21 cellular contexts compared by ENCODE assay signal in the genomic region with DNA sequence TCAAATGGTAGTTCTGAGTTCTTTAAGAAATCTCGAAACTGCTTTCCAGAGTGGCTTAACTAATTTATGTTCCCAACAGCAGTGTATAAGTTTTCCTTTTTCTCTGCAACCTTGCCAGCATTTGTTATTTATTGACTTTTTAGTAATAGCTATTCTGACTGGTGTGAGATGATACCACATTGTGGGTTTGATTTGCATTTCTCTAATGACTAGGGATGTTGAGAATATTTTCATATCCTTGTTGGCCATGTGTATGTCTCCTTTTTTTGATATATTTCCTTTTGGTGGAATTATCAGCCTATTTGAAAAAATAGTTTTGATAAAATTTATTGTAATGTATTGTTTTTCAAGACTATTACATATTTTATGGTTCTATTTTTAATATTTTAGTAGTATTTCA.
"Had no signal": no experiment of that assay in that cellular context is flagged by ENCODE, and none has a peak within 500 bp of the region (broad histone marks: within the 10 kb centered on the region; RNA-seq: fewer than 3 reads in every experiment).

No MANE protein-coding gene starts in this region.

- DNase-seq: natural killer cell; occipital lobe; ovary; posterior cingulate gyrus; psoas muscle; right cardiac atrium; right lobe of liver; sigmoid colon; small intestine; stimulated activated CD4-positive, alpha-beta T cell treated with anti-CD3 and anti-CD28 coated beads, Interleukin-15, amount 100 ng/mL, for 24 hours; stimulated activated CD4-positive, alpha-beta T cell treated with anti-CD3 and anti-CD28 coated beads, Interleukin-2, amount 100 ng/mL, for 24 hours; stimulated activated CD4-positive, alpha-beta T cell treated with anti-CD3 and anti-CD28 coated beads, Interleukin-2, amount 100 ng/mL, for 48 hours; stimulated activated CD4-positive, alpha-beta T cell treated with anti-CD3 and anti-CD28 coated beads, Interleukin-4, amount 100 ng/mL, for 24 hours; stimulated activated naive B cell treated with anti-CD40 and anti-IgM and Interleukin-4, amounts not matched to agents 10 μg/mL and 1 μg/mL and 100 μg/mL, for 72 hours; stimulated activated naive CD4-positive, alpha-beta T cell treated with Interleukin-2 at 50 U/mL for 16 hours; stomach; thyroid gland; transverse colon; upper lobe of right lung; uterus had no signal

- ATAC-seq: natural killer cell; psoas muscle; right cardiac atrium; right lobe of liver; stimulated activated effector memory CD8-positive, alpha-beta T cell treated with anti-CD3 and anti-CD28 coated beads, Interleukin-12 subunit alpha, Interleukin-12 subunit beta, amount 100 ng/mL, for 72 hours; stimulated activated naive B cell treated with anti-CD40 and anti-IgM and Interleukin-4, amounts not matched to agents 10 μg/mL and 1 μg/mL and 100 μg/mL, for 72 hours; upper lobe of right lung had no signal

- FAIRE-seq: small intestine had no signal
